In genomic region chr6:30060982-30061765, GRCh38 we compare ENCODE assay signal across 1 cellular context.
A peak's percentile ranks its signal among the peaks of the same experiment; 100 is the strongest.
TF ChIP-seq lines count a peak whose summit lies in the region.

A gene with protein sequence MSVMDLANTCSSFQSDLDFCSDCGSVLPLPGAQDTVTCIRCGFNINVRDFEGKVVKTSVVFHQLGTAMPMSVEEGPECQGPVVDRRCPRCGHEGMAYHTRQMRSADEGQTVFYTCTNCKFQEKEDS (plus strand): TSS chr6:30061265. CDS start chr6:30061525, 260 bp downstream.

TF ChIP-seq in HEK293, 187 proteins besides CTCF, POLR2A, EP300 and RAD21 (continued from another document and continues in another):
- TF ChIP-seq, protein P1, sequence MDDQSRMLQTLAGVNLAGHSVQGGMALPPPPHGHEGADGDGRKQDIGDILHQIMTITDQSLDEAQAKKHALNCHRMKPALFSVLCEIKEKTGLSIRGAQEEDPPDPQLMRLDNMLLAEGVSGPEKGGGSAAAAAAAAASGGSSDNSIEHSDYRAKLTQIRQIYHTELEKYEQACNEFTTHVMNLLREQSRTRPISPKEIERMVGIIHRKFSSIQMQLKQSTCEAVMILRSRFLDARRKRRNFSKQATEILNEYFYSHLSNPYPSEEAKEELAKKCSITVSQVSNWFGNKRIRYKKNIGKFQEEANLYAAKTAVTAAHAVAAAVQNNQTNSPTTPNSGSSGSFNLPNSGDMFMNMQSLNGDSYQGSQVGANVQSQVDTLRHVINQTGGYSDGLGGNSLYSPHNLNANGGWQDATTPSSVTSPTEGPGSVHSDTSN (CRISPR knock-in tag; IDR thresholded peaks at IDR 0.05) = peak; percentile 76
- peak; percentile 74 for TF ChIP-seq IKZF3 (tag by site-specific recombination; IDR thresholded peaks at IDR 0.05)
- TF ChIP-seq ZNF501 (tag by site-specific recombination; IDR thresholded peaks at IDR 0.05) = peak; percentile 73
- peak; percentile 75; the same call in 1 of the 2 replicates for TF ChIP-seq ZFP69B (tag by site-specific recombination; IDR thresholded peaks at IDR 0.05)
- peak; percentile 46; the same call in 1 of the 2 replicates for TF ChIP-seq ZNF394 (tag by site-specific recombination; IDR thresholded peaks at IDR 0.05; ENCODE audit: borderline replicate concordance)
- TF ChIP-seq ZSCAN4 (tag by site-specific recombination; IDR thresholded peaks at IDR 0.05) = 0 out of 2 replicates have a peak, but pooled peaks have one; percentile 23
- no peak for TF ChIP-seq ZNF404 (tag by site-specific recombination; IDR thresholded peaks at IDR 0.05)
- TF ChIP-seq, protein P2, sequence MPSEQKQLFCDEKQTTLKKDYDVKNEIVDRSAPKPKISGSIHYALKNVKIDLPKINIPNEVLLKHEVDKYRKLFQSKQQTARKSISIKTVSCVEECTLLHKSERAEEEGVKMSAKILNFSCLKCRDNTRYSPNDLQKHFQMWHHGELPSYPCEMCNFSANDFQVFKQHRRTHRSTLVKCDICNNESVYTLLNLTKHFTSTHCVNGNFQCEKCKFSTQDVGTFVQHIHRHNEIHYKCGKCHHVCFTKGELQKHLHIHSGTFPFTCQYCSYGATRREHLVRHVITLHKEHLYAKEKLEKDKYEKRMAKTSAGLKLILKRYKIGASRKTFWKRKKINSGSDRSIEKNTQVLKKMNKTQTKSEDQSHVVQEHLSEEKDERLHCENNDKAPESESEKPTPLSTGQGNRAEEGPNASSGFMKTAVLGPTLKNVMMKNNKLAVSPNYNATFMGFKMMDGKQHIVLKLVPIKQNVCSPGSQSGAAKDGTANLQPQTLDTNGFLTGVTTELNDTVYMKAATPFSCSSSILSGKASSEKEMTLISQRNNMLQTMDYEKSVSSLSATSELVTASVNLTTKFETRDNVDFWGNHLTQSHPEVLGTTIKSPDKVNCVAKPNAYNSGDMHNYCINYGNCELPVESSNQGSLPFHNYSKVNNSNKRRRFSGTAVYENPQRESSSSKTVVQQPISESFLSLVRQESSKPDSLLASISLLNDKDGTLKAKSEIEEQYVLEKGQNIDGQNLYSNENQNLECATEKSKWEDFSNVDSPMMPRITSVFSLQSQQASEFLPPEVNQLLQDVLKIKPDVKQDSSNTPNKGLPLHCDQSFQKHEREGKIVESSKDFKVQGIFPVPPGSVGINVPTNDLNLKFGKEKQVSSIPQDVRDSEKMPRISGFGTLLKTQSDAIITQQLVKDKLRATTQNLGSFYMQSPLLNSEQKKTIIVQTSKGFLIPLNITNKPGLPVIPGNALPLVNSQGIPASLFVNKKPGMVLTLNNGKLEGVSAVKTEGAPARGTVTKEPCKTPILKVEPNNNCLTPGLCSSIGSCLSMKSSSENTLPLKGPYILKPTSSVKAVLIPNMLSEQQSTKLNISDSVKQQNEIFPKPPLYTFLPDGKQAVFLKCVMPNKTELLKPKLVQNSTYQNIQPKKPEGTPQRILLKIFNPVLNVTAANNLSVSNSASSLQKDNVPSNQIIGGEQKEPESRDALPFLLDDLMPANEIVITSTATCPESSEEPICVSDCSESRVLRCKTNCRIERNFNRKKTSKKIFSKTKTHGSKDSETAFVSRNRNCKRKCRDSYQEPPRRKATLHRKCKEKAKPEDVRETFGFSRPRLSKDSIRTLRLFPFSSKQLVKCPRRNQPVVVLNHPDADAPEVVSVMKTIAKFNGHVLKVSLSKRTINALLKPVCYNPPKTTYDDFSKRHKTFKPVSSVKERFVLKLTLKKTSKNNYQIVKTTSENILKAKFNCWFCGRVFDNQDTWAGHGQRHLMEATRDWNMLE (tag by site-specific recombination; conservative IDR thresholded peaks at IDR 0.05; ENCODE audit: low read depth) = 0 out of 2 replicates have a peak, but pooled peaks have one; percentile 51
- TF ChIP-seq ZNF335 (tag by site-specific recombination; conservative IDR thresholded peaks at IDR 0.05) = peak; percentile 69
- peak; percentile 74 for TF ChIP-seq SP3 (tag by site-specific recombination; IDR thresholded peaks at IDR 0.05)
- TF ChIP-seq ZNF561 (tag by site-specific recombination; IDR thresholded peaks at IDR 0.05; ENCODE audit: borderline replicate concordance) = peak; percentile 77; the same call in 1 of the 2 replicates
- TF ChIP-seq ZNF324 (tag by site-specific recombination; IDR thresholded peaks at IDR 0.05) = peak; percentile 95
- TF ChIP-seq ZNF514 (tag by site-specific recombination; IDR thresholded peaks at IDR 0.05) = no peak
- no peak for TF ChIP-seq ZNF624 (tag by site-specific recombination; IDR thresholded peaks at IDR 0.05)
- TF ChIP-seq ZFP37 (tag by site-specific recombination; IDR thresholded peaks at IDR 0.05) = peak; percentile 65; the same call in 1 of the 2 replicates
- TF ChIP-seq PRDM10 (tag by site-specific recombination; IDR thresholded peaks at IDR 0.05) = peak; percentile 49
- TF ChIP-seq WT1 (tag by site-specific recombination; IDR thresholded peaks at IDR 0.05) = peak; percentile 62
- no peak for TF ChIP-seq SCRT2 (tag by site-specific recombination; IDR thresholded peaks at IDR 0.05)
- peak; percentile 87; the same call in 1 of the 2 replicates for TF ChIP-seq ZNF76 (tag by site-specific recombination; IDR thresholded peaks at IDR 0.05; ENCODE audit: borderline replicate concordance, low read depth)
- TF ChIP-seq ZNF555 (tag by site-specific recombination; conservative IDR thresholded peaks at IDR 0.05) = no peak
- 0 out of 2 replicates have a peak, but pooled peaks have one; percentile 23 for TF ChIP-seq KLF9 (tag by site-specific recombination; IDR thresholded peaks at IDR 0.05; ENCODE audit: low read depth)
- peak; percentile 56; the same call in 1 of the 2 replicates for TF ChIP-seq ZNF18 (tag by site-specific recombination; IDR thresholded peaks at IDR 0.05)
- TF ChIP-seq FEZF1 (tag by site-specific recombination; IDR thresholded peaks at IDR 0.05) = no peak
- peak; percentile 99 for TF ChIP-seq ZNF629 (tag by site-specific recombination; IDR thresholded peaks at IDR 0.05)
- TF ChIP-seq ZNF510 (tag by site-specific recombination; IDR thresholded peaks at IDR 0.05; ENCODE audit: insufficient replicate concordance) = no peak
- TF ChIP-seq, protein P3, sequence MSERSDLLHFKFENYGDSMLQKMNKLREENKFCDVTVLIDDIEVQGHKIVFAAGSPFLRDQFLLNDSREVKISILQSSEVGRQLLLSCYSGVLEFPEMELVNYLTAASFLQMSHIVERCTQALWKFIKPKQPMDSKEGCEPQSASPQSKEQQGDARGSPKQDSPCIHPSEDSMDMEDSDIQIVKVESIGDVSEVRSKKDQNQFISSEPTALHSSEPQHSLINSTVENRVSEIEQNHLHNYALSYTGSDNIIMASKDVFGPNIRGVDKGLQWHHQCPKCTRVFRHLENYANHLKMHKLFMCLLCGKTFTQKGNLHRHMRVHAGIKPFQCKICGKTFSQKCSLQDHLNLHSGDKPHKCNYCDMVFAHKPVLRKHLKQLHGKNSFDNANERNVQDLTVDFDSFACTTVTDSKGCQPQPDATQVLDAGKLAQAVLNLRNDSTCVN (tag by site-specific recombination; optimal IDR thresholded peaks at IDR 0.05) = peak; percentile 60
- TF ChIP-seq, protein P4, sequence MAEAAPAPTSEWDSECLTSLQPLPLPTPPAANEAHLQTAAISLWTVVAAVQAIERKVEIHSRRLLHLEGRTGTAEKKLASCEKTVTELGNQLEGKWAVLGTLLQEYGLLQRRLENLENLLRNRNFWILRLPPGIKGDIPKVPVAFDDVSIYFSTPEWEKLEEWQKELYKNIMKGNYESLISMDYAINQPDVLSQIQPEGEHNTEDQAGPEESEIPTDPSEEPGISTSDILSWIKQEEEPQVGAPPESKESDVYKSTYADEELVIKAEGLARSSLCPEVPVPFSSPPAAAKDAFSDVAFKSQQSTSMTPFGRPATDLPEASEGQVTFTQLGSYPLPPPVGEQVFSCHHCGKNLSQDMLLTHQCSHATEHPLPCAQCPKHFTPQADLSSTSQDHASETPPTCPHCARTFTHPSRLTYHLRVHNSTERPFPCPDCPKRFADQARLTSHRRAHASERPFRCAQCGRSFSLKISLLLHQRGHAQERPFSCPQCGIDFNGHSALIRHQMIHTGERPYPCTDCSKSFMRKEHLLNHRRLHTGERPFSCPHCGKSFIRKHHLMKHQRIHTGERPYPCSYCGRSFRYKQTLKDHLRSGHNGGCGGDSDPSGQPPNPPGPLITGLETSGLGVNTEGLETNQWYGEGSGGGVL (tag by site-specific recombination; IDR thresholded peaks at IDR 0.05) = peak; percentile 85
- TF ChIP-seq SALL2 (tag by site-specific recombination; IDR thresholded peaks at IDR 0.05; ENCODE audit: borderline replicate concordance) = no peak
- peak; percentile 81 for TF ChIP-seq ZNF610 (tag by site-specific recombination; IDR thresholded peaks at IDR 0.05; ENCODE audit: borderline replicate concordance)
- TF ChIP-seq ELK4 (IDR thresholded peaks at IDR 0.05; ENCODE audit: borderline replicate concordance, low read depth, low read length) = no peak
- TF ChIP-seq ZNF24 (tag by site-specific recombination; IDR thresholded peaks at IDR 0.05) = peak; percentile 85; the same call in 1 of the 2 replicates
- peak; percentile 96 for TF ChIP-seq ZNF660 (tag by site-specific recombination; IDR thresholded peaks at IDR 0.05)
- peak; percentile 76; the same call in 1 of the 2 replicates for TF ChIP-seq KLF10 (tag by site-specific recombination; IDR thresholded peaks at IDR 0.05)
- 0 out of 2 replicates have a peak, but pooled peaks have one; percentile 17 for TF ChIP-seq ZNF654 (tag by site-specific recombination; IDR thresholded peaks at IDR 0.05; ENCODE audit: low read depth)
- TF ChIP-seq GLIS1 (tag by site-specific recombination; IDR thresholded peaks at IDR 0.05) = no peak
- TF ChIP-seq ZIC2 (tag by site-specific recombination; IDR thresholded peaks at IDR 0.05) = peak; percentile 60; the same call in 1 of the 2 replicates
- peak; percentile 99 for TF ChIP-seq ZBTB21 (tag by site-specific recombination; IDR thresholded peaks at IDR 0.05)
- TF ChIP-seq ZBTB8A (tag by site-specific recombination; IDR thresholded peaks at IDR 0.05) = peak; percentile 78
- peak; percentile 42; the same call in 1 of the 2 replicates for TF ChIP-seq ZNF391 (tag by site-specific recombination; IDR thresholded peaks at IDR 0.05; ENCODE audit: borderline replicate concordance, low read depth)
- no peak for TF ChIP-seq ZNF677 (tag by site-specific recombination; IDR thresholded peaks at IDR 0.05)
- peak; percentile 24; the same call in 1 of the 2 replicates for TF ChIP-seq ZBTB48 (tag by site-specific recombination; IDR thresholded peaks at IDR 0.05)
